ENCODE assay signal across 9 cellular contexts in genomic region chr4:76897522-76898384, GRCh38. TPM values are rescaled to one million over a fixed set of nuclear protein-coding genes. Genes with fewer than 3 reads are reported as not detected.
DNase-seq lines count a peak whose midpoint lies in the region; ATAC-seq and TF ChIP-seq lines count a peak whose summit lies in the region.
"Had no signal": no experiment of that assay in that cellular context is flagged by ENCODE, and none has a peak within 500 bp of the region (broad histone marks: within the 10 kb centered on the region; RNA-seq: fewer than 3 reads in every experiment).

TSS of gene SOWAHB (minus strand) at chr4:76898144. CDS start at chr4:76897849, 295 bp downstream.

- H3K27me3 ChIP-seq in HCT116 (ENCODE audit: insufficient read depth, low read length) (no peaks in the 10 kb centered on the region), PC-9 (ENCODE audit: insufficient read depth, low read depth) (no peaks in the 10 kb centered on the region), iPS-15b (ENCODE audit: control insufficient read depth, insufficient read depth, low read length) (peaks cover 66% of the 10 kb centered on the region), skeletal muscle satellite cell (ENCODE audit: control insufficient read depth, insufficient read depth, low read length) (peaks cover 65% of the 10 kb centered on the region)

- intact Hi-C loops in HCT116 (cut with micrococcal nuclease): loop anchor here (5.0 kb wide), 2 partner anchors 50 to 115 kb away; partner anchors contain the start of gene SEPTIN11
- intact Hi-C loops in PC-9 (cut with micrococcal nuclease; ENCODE audit: unreplicated experiment): loop anchor here (1.0 to 5.0 kb wide), 3 partner anchors 29 to 65 kb away; partner anchors contain the start of gene SEPTIN11

- POLR2A ChIA-PET in HCT116 (lab: Charles Lee) (interaction anchor here (1.1 kb wide), 1 partner anchor 7 kb away, joined by 3 read pairs; no protein-coding TSS in a partner anchor), PC-9 (lab: Charles Lee; ENCODE audit: unreplicated experiment) (interaction anchor here (0.9 kb wide), 1 partner anchor 311 kb away, joined by 4 read pairs; no protein-coding TSS in a partner anchor)

- RAD21 ChIA-PET in HCT116 (lab: Charles Lee; ENCODE audit: low non-redundant PET in 1 of 2, low total read pairs in 2 of 2, uncharacterized antibody in 2 of 2, unreplicated experiment in 2 of 2): no interaction called here

- H3K4me3 ChIP-seq in HCT116 (replicated peaks in 1 of 2; ENCODE audit: low read depth in 1 of 2, low read length in 2 of 2) (peak within 1 kb of the TSS; percentile 63 to 75), PC-9 (peak within 1 kb of the TSS; percentile 76), iPS-15b (ENCODE audit: low read depth, low read length) (peak within 1 kb of the TSS; percentile 59), skeletal muscle satellite cell (ENCODE audit: low read length) (peak within 1 kb of the TSS; percentile 64)

- H3K79me2 ChIP-seq in HCT116 (ENCODE audit: insufficient read depth, low read length) (no peaks in the 10 kb centered on the region), PC-9 (ENCODE audit: low read depth) (peaks cover 13% of the 10 kb centered on the region)

- H3K4me2 ChIP-seq in HCT116 (ENCODE audit: low read length): peak within 1 kb of the TSS; percentile 97
- H3K4me2 ChIP-seq in PC-9: peak within 1 kb of the TSS; percentile 87
- H3K4me2 ChIP-seq in skeletal muscle satellite cell (ENCODE audit: low read length): peak within 1 kb of the TSS; percentile 75

- H3K9me2 ChIP-seq in HCT116 (ENCODE audit: insufficient read depth): no peaks in the 10 kb centered on the region
- no peaks in the 10 kb centered on the region for H3K9me2 ChIP-seq in PC-9 (ENCODE audit: insufficient read depth)

- no peaks in the 10 kb centered on the region for H3K9me3 ChIP-seq in HCT116 (ENCODE audit: control insufficient read depth in 1 of 2, insufficient read depth in 1 of 2, low read depth in 1 of 2, low read length in 2 of 2)
- no peaks in the 10 kb centered on the region for H3K9me3 ChIP-seq in PC-9 (ENCODE audit: insufficient read depth, low read depth)
- no peaks in the 10 kb centered on the region for H3K9me3 ChIP-seq in iPS-15b (ENCODE audit: control insufficient read depth, insufficient read depth, low read length)
- no peaks in the 10 kb centered on the region for H3K9me3 ChIP-seq in skeletal muscle satellite cell (replicated peaks; ENCODE audit: low read length)
- H3K9me3 ChIP-seq: neutrophil had no signal

- 0 out of 2 replicates have a peak, but pooled peaks have one; percentile 10 for TF ChIP-seq RAD21 in HCT116 (IDR thresholded peaks at IDR 0.05; ENCODE audit: low read depth)

- H3K9ac ChIP-seq in HCT116 (ENCODE audit: low read length) (peak within 1 kb of the TSS; percentile 63), iPS-15b (ENCODE audit: low read depth, low read length) (no peak within 1 kb of the TSS), skeletal muscle satellite cell (ENCODE audit: low read depth, low read length) (no peak within 1 kb of the TSS)

- H3K36me3 ChIP-seq in HCT116 (ENCODE audit: control insufficient read depth in 1 of 2, insufficient read depth in 2 of 2, low read length in 2 of 2): no peaks in the 10 kb centered on the region
- H3K36me3 ChIP-seq in PC-9 (ENCODE audit: low read depth): no peaks in the 10 kb centered on the region
- no peaks in the 10 kb centered on the region for H3K36me3 ChIP-seq in iPS-15b (ENCODE audit: control insufficient read depth, insufficient read depth, low read length)
- H3K36me3 ChIP-seq in skeletal muscle satellite cell (ENCODE audit: insufficient read depth, low read length): no peaks in the 10 kb centered on the region
- H3K36me3 ChIP-seq: neutrophil had no signal

- peak; percentile 88 for ATAC-seq in HCT116

- BruUV-seq in HCT116 (replicated peaks; lab: Mats Ljungman, UMichigan) (no TSS peak), PC-9 (replicated peaks; lab: Mats Ljungman, UMichigan) (TSS peak; percentile 29)

- peak within 1 kb of the TSS; percentile 75 for H2AFZ ChIP-seq in HCT116 (ENCODE audit: low read depth, low read length, poor library complexity, severe bottlenecking)
- peak within 1 kb of the TSS; percentile 89 for H2AFZ ChIP-seq in PC-9

- TF ChIP-seq POLR2A in HCT116 (IDR thresholded peaks at IDR 0.05; ENCODE audit: borderline replicate concordance, extremely low read depth, insufficient read depth, insufficient read length): peak; percentile 33

- no peaks in the 10 kb centered on the region for H4K20me1 ChIP-seq in HCT116 (ENCODE audit: insufficient read depth)
- H4K20me1 ChIP-seq in PC-9 (ENCODE audit: insufficient read depth): no peaks in the 10 kb centered on the region

- H3K4me1 ChIP-seq in HCT116 (ENCODE audit: control insufficient read depth in 1 of 2, insufficient read depth in 2 of 2, low read length in 2 of 2) (peaks cover 3 to 15% of the 10 kb centered on the region in 2 experiments; a peak in 2 of 4 replicates), PC-9 (replicated peaks; ENCODE audit: insufficient read depth) (peaks cover 32% of the 10 kb centered on the region), iPS-15b (ENCODE audit: control insufficient read depth, insufficient read depth, low read length) (no peaks in the 10 kb centered on the region), skeletal muscle satellite cell (ENCODE audit: control insufficient read depth, insufficient read depth, low read length) (peaks cover 8% of the 10 kb centered on the region)

- peaks cover 13% of the 10 kb centered on the region for H3F3A ChIP-seq in PC-9 (ENCODE audit: insufficient read depth, low read depth)

- CTCF ChIA-PET in HCT116 (lab: Charles Lee) (no interaction called here), PC-9 (lab: Charles Lee) (no interaction called here)

- peak; percentile 86 for DNase-seq in COLO668 (lab: John Stamatoyannopoulos, UW; ENCODE audit: unreplicated experiment)
- DNase-seq in HCT116 (ENCODE audit: low read depth, low spot score): peak; percentile 69
- DNase-seq in PC-9: peak; percentile 77 to 86
- no peak for DNase-seq in midbrain (lab: John Stamatoyannopoulos, UW)
- DNase-seq in C1 segment of cervical spinal cord (lab: John Stamatoyannopoulos, UW): no peak

- TF ChIP-seq CTCF in HCT116 (IDR thresholded peaks at IDR 0.05 in 2 of 3, conservative IDR thresholded peaks at IDR 0.05 in 1 of 3; ENCODE audit: borderline replicate concordance in 1 of 3, insufficient read depth in 1 of 3, low read depth in 2 of 3, low read length in 2 of 3): no peak
- TF ChIP-seq CTCF in PC-9 (conservative IDR thresholded peaks at IDR 0.05): no peak

- H3K27ac ChIP-seq in HCT116 (ENCODE audit: low read depth, low read length) (peak within 1 kb of the TSS; percentile 69), PC-9 (peak within 1 kb of the TSS; percentile 68), angular gyrus (ENCODE audit: low read depth, low read length) (peak within 1 kb of the TSS; percentile 48)
- H3K27ac ChIP-seq: neutrophil had no signal

TF ChIP-seq in HCT116, 20 proteins besides CTCF, POLR2A, EP300 and RAD21:
- TF ChIP-seq MAX (IDR thresholded peaks at IDR 0.05) (peak; percentile 51), CEBPB (IDR thresholded peaks at IDR 0.05; ENCODE audit: low read depth) (no peak), YY1 (IDR thresholded peaks at IDR 0.05; ENCODE audit: extremely low read depth, insufficient replicate concordance, low read depth, low read length) (peak; percentile 4), POLR2AphosphoS5 (IDR thresholded peaks at IDR 0.05; ENCODE audit: low read depth, low read length) (peak; percentile 73), ATF3 (IDR thresholded peaks at IDR 0.05) (no peak), SIN3A (IDR thresholded peaks at IDR 0.05; ENCODE audit: low read depth) (no peak), REST (IDR thresholded peaks at IDR 0.05; ENCODE audit: low read depth) (no peak), TCF7L2 (IDR thresholded peaks at IDR 0.05; ENCODE audit: borderline replicate concordance, extremely low read depth, insufficient read depth, insufficient read length) (peak; percentile 23)

RNA-seq across cellular contexts. Expression of gene SOWAHB, which starts in this region (rescaled TPM):
- total RNA-seq in HCT116 (2021; ENCODE audit: unreplicated experiment) (3.0 TPM), PC-9 (2021) (6.2 and 7.7 TPM in 2 replicates)
- 2.5 and 2.6 TPM in 2 replicates for polyA plus RNA-seq in HCT116 (2012)
- total RNA-seq in skeletal muscle satellite cell (2012; rRNA removed): not detected in 2 replicates

Comparison
In these comparisons a context has a peak if more than half of its experiments do, and no peak if none do; other contexts are left out.
1. DNase-seq: peak in COLO668 (single experiment), HCT116 (single experiment) and PC-9 (2 of 2); none in midbrain (single experiment) and C1 segment of cervical spinal cord (0 of 14).
2. Peak in every context shown above with its lines, with median percentiles within 50 percentile points of each other: H3K27ac ChIP-seq, H3K4me2 ChIP-seq and H3K4me3 ChIP-seq.